Comparison of ENCODE assay signal across 23 cellular contexts in the genomic region with DNA sequence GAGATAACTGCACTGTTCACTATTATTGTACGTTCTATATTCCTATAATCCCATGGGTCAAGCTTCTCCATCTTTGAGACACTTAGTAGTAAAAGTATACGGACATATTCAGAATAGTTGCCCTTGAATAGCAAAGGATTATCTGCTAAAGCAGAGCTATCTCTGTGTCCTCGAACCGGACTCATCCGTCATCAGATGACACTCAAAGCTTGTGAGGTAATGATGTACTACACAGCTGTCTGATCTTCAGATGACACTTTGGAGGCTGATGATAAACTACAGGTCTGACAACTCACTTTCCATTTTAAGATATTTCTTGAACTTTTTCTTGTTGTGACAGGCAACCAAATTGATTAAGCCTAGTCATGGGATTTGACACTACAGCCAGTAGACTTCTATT.
A peak's percentile ranks its signal among the peaks of the same experiment; 100 is the strongest.
DNase-seq lines count a peak whose midpoint lies in the region; ATAC-seq, FAIRE-seq and TF ChIP-seq lines count a peak whose summit lies in the region.
"Had no signal": no experiment of that assay in that cellular context is flagged by ENCODE, and none has a peak within 500 bp of the region (broad histone marks: within the 10 kb centered on the region; RNA-seq: fewer than 3 reads in every experiment).

No MANE protein-coding gene starts in this region.

- no peak overlapping the region for H3K27ac ChIP-seq in GM12878 (ENCODE audit: control insufficient read depth, insufficient read depth)
- H3K27ac ChIP-seq in psoas muscle: no peak overlapping the region
- H3K27ac ChIP-seq: PC-9 had no signal

- no TSS peak for BruUV-seq in GM12878 (replicated peaks; lab: Mats Ljungman, UMichigan)

- H2AFZ ChIP-seq in GM12878 (ENCODE audit: control insufficient read depth, low read depth, low read length): no peak overlapping the region
- H2AFZ ChIP-seq: PC-9 had no signal

- CTCF ChIA-PET in GM12878 (lab: Yijun Ruan, JAX): interaction anchor here (0.6 to 1.2 kb wide), 4 partner anchors 21 to 231 kb away, joined by 3 to 4 read pairs (median 3); no protein-coding TSS in a partner anchor

- no peaks in the 10 kb centered on the region for H4K20me1 ChIP-seq in GM12878 (ENCODE audit: control insufficient read depth, insufficient read depth)

- DNase-seq in NCI-H82 (lab: John Stamatoyannopoulos, UW) (peak; percentile 62), NCI-H82 treated with DMSO at 0.1 percent for 48 hours (lab: John Stamatoyannopoulos, UW; ENCODE audit: unreplicated experiment) (no peak), GM12878 (ENCODE audit: low read depth, low spot score) (no peak), left cardiac atrium (no peak), psoas muscle (no peak), left colon (no peak), head of caudate nucleus (no peak)
- DNase-seq: 8988T; CD4-positive, CD25-positive, alpha-beta regulatory T cell; GOT3; Kasumi-1; NCI-H1092 treated with DMSO at 0.1 percent for 48 hours; NCI-H1436; NCI-H187; NCI-H2081 treated with DMSO at 0.1 percent for 48 hours; NCI-H69; NK-92 treated with Interleukin-12 subunit alpha and Interleukin-12 subunit beta, amount 100 ng/mL, for 24 hours; PC-9; SHP77; T-helper 1 cell had no signal

- H3K4me2 ChIP-seq in GM12878 (ENCODE audit: control insufficient read depth, insufficient read depth): no peak overlapping the region
- H3K4me2 ChIP-seq: PC-9 had no signal

- no peak for TF ChIP-seq CTCF in GM12878 (IDR thresholded peaks at IDR 0.05 in 2 of 3, conservative IDR thresholded peaks at IDR 0.05 in 1 of 3; ENCODE audit: control insufficient read depth in 2 of 3, extremely low read depth in 1 of 3, insufficient read depth in 1 of 3, low read depth in 3 of 3, low read length in 3 of 3)
- no peak for TF ChIP-seq CTCF in psoas muscle (IDR thresholded peaks at IDR 0.05)

- in situ Hi-C loops in GM12878 (cut with MboI): no loop called here

- H3K79me2 ChIP-seq in GM12878 (ENCODE audit: control insufficient read depth, insufficient read depth, low read length): no peaks in the 10 kb centered on the region

- no peak overlapping the region for H3K9ac ChIP-seq in GM12878 (ENCODE audit: control insufficient read depth, insufficient read depth, low read length)

- H3K4me3 ChIP-seq in GM12878 (no peak overlapping the region), psoas muscle (no peak overlapping the region)
- H3K4me3 ChIP-seq: PC-9 had no signal

- 98% methylated on average over 5 of the region's 5 CpGs for WGBS in GM12878 (ENCODE audit: insufficient coverage, insufficient replicate concordance, low lambda C conversion rate, missing lambda C conversion rate)
- WGBS in psoas muscle, 3 donors: 43 to 54% (median 51%) methylated on average over 5 of the region's 5 CpGs

- RAD21 ChIA-PET in GM12878 (lab: Charles Lee; ENCODE audit: unreplicated experiment): no interaction called here

- H3K9me3 ChIP-seq in GM12878 (replicated peaks; ENCODE audit: control insufficient read depth, insufficient read depth, low read length): no peaks in the 10 kb centered on the region
- H3K9me3 ChIP-seq in psoas muscle: no peaks in the 10 kb centered on the region

- SMC1A ChIA-PET in GM12878 (lab: Charles Lee; ENCODE audit: uncharacterized antibody, unreplicated experiment): interaction anchor here (0.6 to 1.0 kb wide), 2 partner anchors 10 to 25 kb away, joined by 3 to 4 read pairs; no protein-coding TSS in a partner anchor

- no peak for TF ChIP-seq POLR2A in GM12878 (IDR thresholded peaks at IDR 0.05; ENCODE audit: low read depth, low read length)

- no peak for TF ChIP-seq RAD21 in GM12878 (IDR thresholded peaks at IDR 0.05; ENCODE audit: insufficient read depth, low read depth, low read length)

- intact Hi-C loops in GM12878 (cut with micrococcal nuclease; ENCODE audit: unreplicated experiment): no loop called here
- intact Hi-C loops in left cardiac atrium (cut with DNase I): loop anchor here in 1 of 2 donors (10.0 kb wide), 1 partner anchor 200 kb away; no protein-coding TSS in a partner anchor
- intact Hi-C loops in psoas muscle (cut with DNase I): no loop called here
- intact Hi-C loops in left colon (cut with DNase I, micrococcal nuclease): loop anchor here in 1 of 2 donors (10.0 kb wide), 1 partner anchor 50 kb away; no protein-coding TSS in a partner anchor
- intact Hi-C loops in head of caudate nucleus (cut with DNase I): no loop called here

- ATAC-seq in GM12878 (no peak), left cardiac atrium (peak; percentile 61 to 85), psoas muscle (peak in 3 of 4 donors; percentile 46 to 70 (median 63)), left colon (no peak), HG02981 (IDR thresholded peaks at IDR 0.05; ENCODE audit: unreplicated experiment) (no peak)
- ATAC-seq: HCT116, HepG2 had no signal

- no peaks in the 10 kb centered on the region for H3K27me3 ChIP-seq in GM12878 (replicated peaks in 1 of 2; ENCODE audit: control insufficient read depth in 2 of 2, insufficient read depth in 2 of 2, low read length in 1 of 2)
- no peaks in the 10 kb centered on the region for H3K27me3 ChIP-seq in psoas muscle (ENCODE audit: insufficient read depth in 3 of 3, low read length in 2 of 3)

- H3K4me1 ChIP-seq in GM12878 (ENCODE audit: control insufficient read depth, insufficient read depth, low read length) (no peaks in the 10 kb centered on the region), psoas muscle (no peaks in the 10 kb centered on the region)

- POLR2A ChIA-PET in GM12878 (lab: Charles Lee): no interaction called here

- FAIRE-seq in GM12878 (lab: Jason Lieb, UNC): peak; percentile 7
- FAIRE-seq: HepG2 had no signal

- TF ChIP-seq EP300 in GM12878 (IDR thresholded peaks at IDR 0.05; ENCODE audit: borderline replicate concordance in 1 of 2, control insufficient read depth in 1 of 2, low read depth in 2 of 2, low read length in 2 of 2): no peak

- no peaks in the 10 kb centered on the region for H3K36me3 ChIP-seq in GM12878 (ENCODE audit: control insufficient read depth in 2 of 2, insufficient read depth in 2 of 2, low read length in 1 of 2)
- peaks cover 0 to 19% of the 10 kb centered on the region in 2 donors for H3K36me3 ChIP-seq in psoas muscle (ENCODE audit: insufficient read depth in 1 of 2, low read depth in 1 of 2)

TF ChIP-seq in GM12878, 131 proteins besides CTCF, POLR2A, EP300 and RAD21:
- TF ChIP-seq NBN (IDR thresholded peaks at IDR 0.05) (no peak), NRF1 (conservative IDR thresholded peaks at IDR 0.05; ENCODE audit: low read depth, low read length) (no peak), SMAD5 (IDR thresholded peaks at IDR 0.05; ENCODE audit: low read depth) (no peak)
- TF ChIP-seq, protein P1, sequence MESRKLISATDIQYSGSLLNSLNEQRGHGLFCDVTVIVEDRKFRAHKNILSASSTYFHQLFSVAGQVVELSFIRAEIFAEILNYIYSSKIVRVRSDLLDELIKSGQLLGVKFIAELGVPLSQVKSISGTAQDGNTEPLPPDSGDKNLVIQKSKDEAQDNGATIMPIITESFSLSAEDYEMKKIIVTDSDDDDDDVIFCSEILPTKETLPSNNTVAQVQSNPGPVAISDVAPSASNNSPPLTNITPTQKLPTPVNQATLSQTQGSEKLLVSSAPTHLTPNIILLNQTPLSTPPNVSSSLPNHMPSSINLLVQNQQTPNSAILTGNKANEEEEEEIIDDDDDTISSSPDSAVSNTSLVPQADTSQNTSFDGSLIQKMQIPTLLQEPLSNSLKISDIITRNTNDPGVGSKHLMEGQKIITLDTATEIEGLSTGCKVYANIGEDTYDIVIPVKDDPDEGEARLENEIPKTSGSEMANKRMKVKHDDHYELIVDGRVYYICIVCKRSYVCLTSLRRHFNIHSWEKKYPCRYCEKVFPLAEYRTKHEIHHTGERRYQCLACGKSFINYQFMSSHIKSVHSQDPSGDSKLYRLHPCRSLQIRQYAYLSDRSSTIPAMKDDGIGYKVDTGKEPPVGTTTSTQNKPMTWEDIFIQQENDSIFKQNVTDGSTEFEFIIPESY (IDR thresholded peaks at IDR 0.05): no peak

Comparison
In these comparisons a context has a peak if more than half of its experiments do, and no peak if none do; other contexts are left out.
1. ATAC-seq: peak in left cardiac atrium (2 of 2) and psoas muscle (3 of 4); none in GM12878 (single experiment), left colon (single experiment) and HG02981 (single experiment).